Comparison of ENCODE assay signal across 8 cellular contexts in the genomic region with DNA sequence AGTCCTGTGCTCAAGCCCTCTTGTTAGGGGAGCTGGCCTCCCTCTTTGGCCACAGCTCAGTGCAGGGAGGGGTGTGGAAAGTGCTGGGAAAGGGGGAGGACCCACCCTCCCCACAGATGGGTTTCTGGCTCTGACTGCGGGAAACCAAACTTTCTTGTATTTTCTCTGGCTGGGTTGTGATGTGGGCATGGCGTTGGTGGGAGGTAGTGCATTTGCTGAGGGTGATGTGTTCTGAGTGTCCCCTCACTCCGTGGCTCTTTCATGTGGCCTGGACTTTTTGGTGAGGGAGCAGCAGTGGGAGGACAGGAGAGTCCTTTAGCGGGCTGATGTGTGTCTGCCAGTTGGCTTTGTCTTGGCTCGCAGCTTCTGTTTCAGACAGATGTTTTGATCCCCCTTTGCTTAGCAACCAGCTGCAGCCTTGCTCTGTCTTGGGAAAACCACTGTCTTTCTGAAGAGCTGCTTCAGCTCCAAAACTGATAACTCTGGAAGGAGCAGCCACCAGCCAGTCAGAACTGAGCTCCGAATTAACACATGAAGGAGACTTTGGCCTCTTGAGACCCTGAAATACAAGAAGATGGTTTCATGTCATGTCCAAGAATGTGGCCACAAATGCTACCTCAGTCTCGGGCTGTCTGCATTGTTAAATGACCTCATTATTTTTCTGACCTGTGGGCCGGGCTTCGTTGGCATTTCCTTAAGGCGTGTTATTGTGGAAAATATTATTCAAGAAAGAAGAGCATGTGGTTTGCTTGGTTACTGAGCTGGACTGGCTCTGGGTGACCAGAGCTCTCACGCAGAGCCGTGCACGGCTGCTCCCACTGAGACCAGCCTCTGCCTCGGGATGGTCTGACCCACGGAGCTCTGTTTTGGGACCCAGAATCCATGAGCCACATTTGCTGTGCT. TPM values are rescaled to one million over a fixed set of nuclear protein-coding genes. Genes with fewer than 3 reads are reported as not detected.
A peak's percentile ranks its signal among the peaks of the same experiment; 100 is the strongest.
DNase-seq lines count a peak whose midpoint lies in the region; ATAC-seq lines count a peak whose summit lies in the region.

No MANE protein-coding gene starts in this region.

- intact Hi-C loops in left ventricle myocardium superior (cut with micrococcal nuclease) = no loop called here

- peak; percentile 94 for ATAC-seq in activated naive CD8-positive, alpha-beta T cell treated with anti-CD3 and anti-CD28 coated beads, Interleukin-2, amount 50 U/mL, for 24 hours
- ATAC-seq in left ventricle myocardium superior (peak; percentile 81), HG02884 (IDR thresholded peaks at IDR 0.05; ENCODE audit: unreplicated experiment) (no peak), HG02973 (IDR thresholded peaks at IDR 0.05; ENCODE audit: unreplicated experiment) (no peak)

- peak overlapping the region; percentile 83 for H3K27ac Mint-ChIP-seq in activated naive CD8-positive, alpha-beta T cell treated with anti-CD3 and anti-CD28 coated beads, Interleukin-2, amount 50 U/mL, for 24 hours

- in situ Hi-C loops in G401 (cut with HindIII; ENCODE audit: low sequenced_read_pairs) = no loop called here

- DNase-seq in activated CD4-positive, alpha-beta T cell treated with anti-CD3 and anti-CD28 coated beads for 48 hours = peak; percentile 67
- DNase-seq in activated CD4-positive, alpha-beta T cell treated with anti-CD3 and anti-CD28 coated beads, Interleukin-2, amount 50 U/mL, for 4 hours = no peak
- DNase-seq in activated naive CD8-positive, alpha-beta T cell treated with anti-CD3 and anti-CD28 coated beads, Interleukin-2, amount 50 U/mL, for 24 hours = peak; percentile 64
- peak; percentile 70 for DNase-seq in left ventricle myocardium superior
- DNase-seq in G401 (ENCODE audit: low spot score) = no peak

- H3K9ac ChIP-seq in skeletal muscle tissue (ENCODE audit: low read depth in 1 of 3, low read length in 3 of 3) = peak overlapping the region; percentile 1 to 55 (median 54)

- peak overlapping the region; percentile 79 for H3K27ac ChIP-seq in skeletal muscle tissue (ENCODE audit: low read depth, low read length)

- no peaks in the 10 kb centered on the region for H3K9me3 Mint-ChIP-seq in activated naive CD8-positive, alpha-beta T cell treated with anti-CD3 and anti-CD28 coated beads, Interleukin-2, amount 50 U/mL, for 24 hours

- peak overlapping the region in 2 of 3 donors; percentile 35 to 37 for H3K4me3 ChIP-seq in skeletal muscle tissue (ENCODE audit: low read length in 3 of 3)

- H3K9me3 ChIP-seq in skeletal muscle tissue (ENCODE audit: control insufficient read depth in 3 of 3, low read length in 3 of 3) = no peaks in the 10 kb centered on the region

- peaks cover 43% of the 10 kb centered on the region for H3K4me1 Mint-ChIP-seq in activated naive CD8-positive, alpha-beta T cell treated with anti-CD3 and anti-CD28 coated beads, Interleukin-2, amount 50 U/mL, for 24 hours

- no peaks in the 10 kb centered on the region for H3K36me3 ChIP-seq in skeletal muscle tissue (ENCODE audit: control insufficient read depth in 3 of 3, insufficient read depth in 3 of 3, low read length in 3 of 3)

- peaks cover 33 to 37% (median 35%) of the 10 kb centered on the region in 3 donors for H3K4me1 ChIP-seq in skeletal muscle tissue (ENCODE audit: control insufficient read depth in 3 of 3, insufficient read depth in 3 of 3, low read length in 3 of 3)

- peak overlapping the region; percentile 12 for H3K4me3 Mint-ChIP-seq in activated naive CD8-positive, alpha-beta T cell treated with anti-CD3 and anti-CD28 coated beads, Interleukin-2, amount 50 U/mL, for 24 hours

- H3K27me3 Mint-ChIP-seq in activated naive CD8-positive, alpha-beta T cell treated with anti-CD3 and anti-CD28 coated beads, Interleukin-2, amount 50 U/mL, for 24 hours = no peaks in the 10 kb centered on the region

- no peaks in the 10 kb centered on the region for H3K27me3 ChIP-seq in skeletal muscle tissue (ENCODE audit: control insufficient read depth in 3 of 3, insufficient read depth in 3 of 3, low read length in 3 of 3)

- H3K36me3 Mint-ChIP-seq in activated naive CD8-positive, alpha-beta T cell treated with anti-CD3 and anti-CD28 coated beads, Interleukin-2, amount 50 U/mL, for 24 hours (ENCODE audit: low read depth) = peaks cover 15% of the 10 kb centered on the region

RNA-seq across cellular contexts. Expression of a gene that starts 21.5 kb away (rescaled TPM):
- total RNA-seq in left ventricle myocardium superior (14.7 TPM), skeletal muscle tissue (8.4 TPM)
- 12.2 and 16.9 TPM in 2 replicates for total RNA-seq in G401 (2014; rRNA removed; shearing (Covaris generic))

Comparison
In these comparisons a context has a peak if more than half of its experiments do, and no peak if none do; other contexts are left out.
1. DNase-seq: peak in activated CD4-positive, alpha-beta T cell treated with anti-CD3 and anti-CD28 coated beads for 48 hours (single experiment), activated naive CD8-positive, alpha-beta T cell treated with anti-CD3 and anti-CD28 coated beads, Interleukin-2, amount 50 U/mL, for 24 hours (single experiment) and left ventricle myocardium superior (single experiment); none in activated CD4-positive, alpha-beta T cell treated with anti-CD3 and anti-CD28 coated beads, Interleukin-2, amount 50 U/mL, for 4 hours (0 of 2) and G401 (single experiment).
2. ATAC-seq: peak in activated naive CD8-positive, alpha-beta T cell treated with anti-CD3 and anti-CD28 coated beads, Interleukin-2, amount 50 U/mL, for 24 hours (single experiment) and left ventricle myocardium superior (single experiment); none in HG02884 (single experiment) and HG02973 (single experiment).